Comparison of ENCODE assay signal across 9 cellular contexts in the genomic region with DNA sequence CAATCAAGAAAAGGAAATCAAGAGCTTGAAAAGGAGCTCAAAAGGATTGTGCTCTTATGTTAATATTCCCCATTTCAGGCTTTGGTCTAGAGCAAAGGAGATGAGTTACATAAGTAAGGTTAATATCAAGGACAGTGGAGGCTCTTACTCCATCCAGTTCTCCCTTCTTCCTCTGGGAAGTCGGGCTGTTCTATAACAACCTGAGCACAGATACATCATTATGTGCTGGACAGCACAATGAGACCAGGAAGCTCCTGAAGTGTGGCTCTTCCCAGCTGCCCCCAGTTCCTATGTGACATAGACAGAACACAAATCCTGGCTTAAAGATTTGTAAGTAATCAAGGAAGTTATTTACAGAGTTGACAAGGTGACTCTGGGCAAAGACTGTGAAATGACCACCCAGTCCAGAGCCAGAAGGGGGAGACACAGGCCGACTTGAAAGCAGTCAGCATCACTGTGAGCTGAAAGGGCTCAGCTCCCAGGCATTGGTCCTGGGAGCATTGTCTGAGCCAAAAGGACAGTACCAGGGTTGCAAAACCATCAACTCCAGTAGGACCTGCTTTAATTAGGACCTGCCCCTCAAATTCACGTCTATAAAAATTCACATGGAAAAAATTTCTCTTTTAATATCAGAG.
DNase-seq lines count a peak whose midpoint lies in the region; TF ChIP-seq lines count a peak whose summit lies in the region.
"Had no signal": no experiment of that assay in that cellular context is flagged by ENCODE, and none has a peak within 500 bp of the region (broad histone marks: within the 10 kb centered on the region; RNA-seq: fewer than 3 reads in every experiment).

No MANE protein-coding gene starts in this region.

- WGBS in iPS DF 6.9 (ENCODE audit: insufficient coverage, insufficient read length): no CpG with 5 or more reads among the region's 3 CpGs
- WGBS in stomach, 5 donors: 14 to 26% (median 22%) methylated on average over 3 of the region's 3 CpGs

- H3K4me1 ChIP-seq in iPS DF 6.9 (ENCODE audit: control insufficient read depth, insufficient read depth, low read length) (no peaks in the 10 kb centered on the region), stomach (no peaks in the 10 kb centered on the region)
- H3K4me1 ChIP-seq in effector memory CD4-positive, alpha-beta T cell (ENCODE audit: control insufficient read depth, insufficient read depth, low read length, poor library complexity, severe bottlenecking): no peaks in the 10 kb centered on the region

- no peaks in the 10 kb centered on the region for H3K4me1 Mint-ChIP-seq in activated T-helper 1 cell treated with anti-CD3 and anti-CD28 coated beads, Interleukin-12 subunit alpha, Interleukin-12 subunit beta, Interleukin-2, Interleukin-4 antibody, amounts not matched to agents 30 ng/mL and 10 ng/mL and 1 ng/mL, durations not matched to agents 14 hours and 24 hours and 36 hours (ENCODE audit: low read depth)
- H3K4me1 Mint-ChIP-seq: naive B cell had no signal

- no peaks in the 10 kb centered on the region for H3K36me3 Mint-ChIP-seq in activated T-helper 1 cell treated with anti-CD3 and anti-CD28 coated beads, Interleukin-12 subunit alpha, Interleukin-12 subunit beta, Interleukin-2, Interleukin-4 antibody, amounts not matched to agents 30 ng/mL and 10 ng/mL and 1 ng/mL, durations not matched to agents 14 hours and 24 hours and 36 hours (ENCODE audit: low read depth)
- H3K36me3 Mint-ChIP-seq: naive B cell had no signal

- H3K36me3 ChIP-seq in iPS DF 6.9 (ENCODE audit: control insufficient read depth, insufficient read depth, low read length): no peaks in the 10 kb centered on the region
- H3K36me3 ChIP-seq in stomach: no peaks in the 10 kb centered on the region
- H3K36me3 ChIP-seq in effector memory CD4-positive, alpha-beta T cell (ENCODE audit: control insufficient read depth, insufficient read depth, low read length): no peaks in the 10 kb centered on the region

- TF ChIP-seq CTCF in LNCaP clone FGC (IDR thresholded peaks at IDR 0.05; ENCODE audit: control insufficient read depth, extremely low read depth, insufficient read depth) (peak; percentile 66), stomach (IDR thresholded peaks at IDR 0.05) (peak in 5 of 7 experiments; percentile 4 to 43 (median 11))

- no peaks in the 10 kb centered on the region for H3K9me3 ChIP-seq in iPS DF 6.9 (ENCODE audit: control insufficient read depth, insufficient read depth, low read length)
- no peaks in the 10 kb centered on the region for H3K9me3 ChIP-seq in stomach
- no peaks in the 10 kb centered on the region for H3K9me3 ChIP-seq in effector memory CD4-positive, alpha-beta T cell (ENCODE audit: control insufficient read depth, low read length)

- no peaks in the 10 kb centered on the region for H3K9me3 Mint-ChIP-seq in activated T-helper 1 cell treated with anti-CD3 and anti-CD28 coated beads, Interleukin-12 subunit alpha, Interleukin-12 subunit beta, Interleukin-2, Interleukin-4 antibody, amounts not matched to agents 30 ng/mL and 10 ng/mL and 1 ng/mL, durations not matched to agents 14 hours and 24 hours and 36 hours
- H3K9me3 Mint-ChIP-seq: naive B cell had no signal

- no peak for TF ChIP-seq EP300 in stomach (IDR thresholded peaks at IDR 0.05)

- no peak overlapping the region for H3K4me3 Mint-ChIP-seq in activated T-helper 1 cell treated with anti-CD3 and anti-CD28 coated beads, Interleukin-12 subunit alpha, Interleukin-12 subunit beta, Interleukin-2, Interleukin-4 antibody, amounts not matched to agents 30 ng/mL and 10 ng/mL and 1 ng/mL, durations not matched to agents 14 hours and 24 hours and 36 hours
- H3K4me3 Mint-ChIP-seq: naive B cell had no signal

- peak; percentile 37 for DNase-seq in GM04504 (ENCODE audit: low read depth)
- DNase-seq in LNCaP clone FGC (ENCODE audit: low read depth): no peak
- DNase-seq in amygdala (lab: John Stamatoyannopoulos, UW): peak in 32 of 56 donors; percentile 0 to 56 (median 22)
- peak; percentile 27 for DNase-seq in iPS DF 6.9 (ENCODE audit: low read depth, low spot score)
- peak; percentile 34 for DNase-seq in stomach
- DNase-seq in GDM1 (lab: John Stamatoyannopoulos, UW): no peak
- DNase-seq in effector memory CD4-positive, alpha-beta T cell: no peak
- DNase-seq in activated T-helper 1 cell treated with anti-CD3 and anti-CD28 coated beads, Interleukin-12 subunit alpha, Interleukin-12 subunit beta, Interleukin-2, Interleukin-4 antibody, amounts not matched to agents 30 ng/mL and 10 ng/mL and 1 ng/mL, durations not matched to agents 14 hours and 24 hours and 36 hours (ENCODE audit: low spot score): no peak
- DNase-seq: naive B cell had no signal

- H3K4me3 ChIP-seq in LNCaP clone FGC (ENCODE audit: low read depth, low read length): no peak overlapping the region
- H3K4me3 ChIP-seq in iPS DF 6.9 (ENCODE audit: low read length): no peak overlapping the region
- H3K4me3 ChIP-seq in stomach: no peak overlapping the region
- no peak overlapping the region for H3K4me3 ChIP-seq in effector memory CD4-positive, alpha-beta T cell (ENCODE audit: insufficient read depth, low read depth, low read length, poor library complexity, severe bottlenecking)

- peaks cover 4% of the 10 kb centered on the region for H3K27me3 Mint-ChIP-seq in activated T-helper 1 cell treated with anti-CD3 and anti-CD28 coated beads, Interleukin-12 subunit alpha, Interleukin-12 subunit beta, Interleukin-2, Interleukin-4 antibody, amounts not matched to agents 30 ng/mL and 10 ng/mL and 1 ng/mL, durations not matched to agents 14 hours and 24 hours and 36 hours (ENCODE audit: insufficient read depth)

- no peak overlapping the region for H3K27ac ChIP-seq in iPS DF 6.9 (ENCODE audit: low read length)
- H3K27ac ChIP-seq in stomach: no peak overlapping the region
- H3K27ac ChIP-seq in effector memory CD4-positive, alpha-beta T cell (ENCODE audit: insufficient read depth, low read length, poor library complexity, severe bottlenecking): no peak overlapping the region

- no peak overlapping the region for H3K27ac Mint-ChIP-seq in activated T-helper 1 cell treated with anti-CD3 and anti-CD28 coated beads, Interleukin-12 subunit alpha, Interleukin-12 subunit beta, Interleukin-2, Interleukin-4 antibody, amounts not matched to agents 30 ng/mL and 10 ng/mL and 1 ng/mL, durations not matched to agents 14 hours and 24 hours and 36 hours
- H3K27ac Mint-ChIP-seq: naive B cell had no signal

- no peaks in the 10 kb centered on the region for H3K27me3 ChIP-seq in iPS DF 6.9 (ENCODE audit: control insufficient read depth, insufficient read depth, low read length)
- H3K27me3 ChIP-seq in stomach: no peaks in the 10 kb centered on the region
- H3K27me3 ChIP-seq in effector memory CD4-positive, alpha-beta T cell (replicated peaks; ENCODE audit: control insufficient read depth, insufficient read depth, low read length, poor library complexity, severe bottlenecking): no peaks in the 10 kb centered on the region

- TF ChIP-seq POLR2A in stomach (IDR thresholded peaks at IDR 0.05): no peak

- intact Hi-C loops in stomach (cut with DNase I; ENCODE audit: low total_unique reads): no loop called here
- intact Hi-C loops in activated T-helper 1 cell treated with anti-CD3 and anti-CD28 coated beads, Interleukin-12 subunit alpha, Interleukin-12 subunit beta, Interleukin-2, Interleukin-4 antibody, amounts not matched to agents 30 ng/mL and 10 ng/mL and 1 ng/mL, durations not matched to agents 14 hours and 24 hours and 36 hours (cut with micrococcal nuclease): no loop called here

Comparison
In these comparisons a context has a peak if more than half of its experiments do, and no peak if none do; other contexts are left out.
1. DNase-seq: peak in GM04504 (single experiment), amygdala (32 of 56), iPS DF 6.9 (single experiment) and stomach (single experiment); none in LNCaP clone FGC (single experiment), GDM1 (single experiment), effector memory CD4-positive, alpha-beta T cell (0 of 3) and activated T-helper 1 cell treated with anti-CD3 and anti-CD28 coated beads, Interleukin-12 subunit alpha, Interleukin-12 subunit beta, Interleukin-2, Interleukin-4 antibody, amounts not matched to agents 30 ng/mL and 10 ng/mL and 1 ng/mL, durations not matched to agents 14 hours and 24 hours and 36 hours (single experiment).